In genomic region chr16:85926370-85926769, GRCh38 we compare ENCODE assay signal across 23 cellular contexts. TPM values are rescaled to one million over a fixed set of nuclear protein-coding genes. Genes with fewer than 3 reads are reported as not detected.
"Had no signal": no experiment of that assay in that cellular context is flagged by ENCODE, and none has a peak within 500 bp of the region (broad histone marks: within the 10 kb centered on the region; RNA-seq: fewer than 3 reads in every experiment).

No MANE protein-coding gene starts in this region.

- H3K9me3 Mint-ChIP-seq: activated T-cell treated with anti-CD3 and anti-CD28 coated beads, Interleukin-2, amount 50 U/mL, for 4 hours; dendritic cell treated with granulocyte-macrophage colony-stimulating factor and Interleukin-4, amounts not matched to agents 40 ng/mL and 50 ng/mL, for 4 days had no signal

- H3K27ac ChIP-seq: ascending aorta, breast epithelium, prostate gland, stomach, testis, upper lobe of right lung had no signal

- H3K27ac Mint-ChIP-seq: dendritic cell treated with granulocyte-macrophage colony-stimulating factor and Interleukin-4, amounts not matched to agents 40 ng/mL and 50 ng/mL, for 4 days had no signal

- ATAC-seq: activated T-cell treated with anti-CD3 and anti-CD28 coated beads, Interleukin-2, amount 50 U/mL, for 4 hours; right cardiac atrium; upper lobe of right lung had no signal

- H3K4me3 Mint-ChIP-seq: activated T-cell treated with anti-CD3 and anti-CD28 coated beads, Interleukin-2, amount 50 U/mL, for 4 hours; dendritic cell treated with granulocyte-macrophage colony-stimulating factor and Interleukin-4, amounts not matched to agents 40 ng/mL and 50 ng/mL, for 4 days had no signal

- H3K4me3 ChIP-seq: ascending aorta, breast epithelium, lung, prostate gland, skin epidermis, stomach, testis, upper lobe of right lung had no signal

- H3K4me1 ChIP-seq: ascending aorta, breast epithelium, prostate gland, testis had no signal

- H3K27me3 ChIP-seq: ascending aorta, testis had no signal

- H3K9me3 ChIP-seq: ascending aorta, breast epithelium, prostate gland, stomach, testis, upper lobe of right lung had no signal

- DNase-seq: activated CD4-positive, alpha-beta T cell treated with anti-CD3 and anti-CD28 coated beads, Interleukin-2, amount 50 U/mL, for 4 hours; activated effector memory CD4-positive, alpha-beta T cell treated with anti-CD3 and anti-CD28 coated beads, Interleukin-2, amount 50 U/mL, for 16 hours; activated T-cell treated with anti-CD3 and anti-CD28 coated beads, Interleukin-2, amount 50 U/mL, for 4 hours; cerebellar nuclear complex; effector memory CD4-positive, alpha-beta T cell; foreskin melanocyte; midbrain; right cardiac atrium; stimulated activated CD4-positive, alpha-beta T cell treated with anti-CD3 and anti-CD28 coated beads, Interleukin-15, amount 100 ng/mL, for 24 hours; stimulated activated CD4-positive, alpha-beta T cell treated with anti-CD3 and anti-CD28 coated beads, Interleukin-4, amount 100 ng/mL, for 24 hours; stomach; T-helper 2 cell; testis; upper lobe of right lung had no signal

- H3K36me3 ChIP-seq: ascending aorta, breast epithelium, prostate gland, upper lobe of right lung had no signal

RNA-seq across cellular contexts. Expression of gene IRF8, which starts 27.4 kb away (rescaled TPM):
- total RNA-seq: fibroblast of lung, myocyte had no signal
- polyA plus RNA-seq: neural cell had no signal
